8 cellular contexts compared by ENCODE assay signal in the genomic region with DNA sequence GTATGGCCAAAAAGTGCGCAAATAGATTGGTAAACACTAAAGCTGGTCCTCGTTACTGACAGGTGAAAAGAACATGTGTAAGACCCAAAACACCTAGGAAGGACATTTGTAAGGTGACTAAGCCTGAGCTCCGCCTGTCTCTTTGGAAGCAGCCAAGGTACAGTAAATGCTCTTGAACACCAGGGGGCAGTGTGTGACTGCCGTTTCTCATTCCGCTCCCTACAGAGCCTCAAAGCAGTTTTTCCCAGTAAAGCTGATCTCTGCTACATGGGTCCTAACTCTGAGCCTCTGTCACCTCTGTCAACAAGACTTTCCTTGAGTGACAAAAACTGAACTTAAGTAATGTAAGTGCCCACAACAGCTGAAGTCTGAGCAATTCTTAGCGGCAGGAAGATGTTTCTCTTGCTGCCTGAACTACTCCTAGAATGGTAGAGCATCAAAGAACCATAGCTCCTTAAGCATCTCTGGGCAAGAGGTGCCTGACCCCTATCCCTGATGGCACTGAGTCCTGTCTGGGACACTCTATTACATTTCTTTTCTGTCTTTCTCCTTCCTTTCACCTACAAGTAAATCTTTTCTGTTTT.
DNase-seq lines count a peak whose midpoint lies in the region; ATAC-seq, FAIRE-seq and TF ChIP-seq lines count a peak whose summit lies in the region.

No MANE protein-coding gene starts in this region.

- POLR2A ChIA-PET in CD8-positive, alpha-beta T cell (lab: Charles Lee), result interaction anchor here (1.0 kb wide), 1 partner anchor 10 kb away, joined by 3 read pairs; no protein-coding TSS in a partner anchor

- no peak overlapping the region for H3K27ac Mint-ChIP-seq in CD8-positive, alpha-beta T cell
- H3K27ac Mint-ChIP-seq in stimulated activated naive B cell treated with anti-CD40 and anti-IgM and Interleukin-4, amounts not matched to agents 10 μg/mL and 1 μg/mL and 100 μg/mL, for 72 hours, result no peak overlapping the region

- TF ChIP-seq CTCF in CD8-positive, alpha-beta T cell (IDR thresholded peaks at IDR 0.05), result peak; percentile 75

- no peaks in the 10 kb centered on the region for H3K36me3 Mint-ChIP-seq in CD8-positive, alpha-beta T cell
- no peaks in the 10 kb centered on the region for H3K36me3 Mint-ChIP-seq in stimulated activated naive B cell treated with anti-CD40 and anti-IgM and Interleukin-4, amounts not matched to agents 10 μg/mL and 1 μg/mL and 100 μg/mL, for 72 hours

- ATAC-seq in CD8-positive, alpha-beta T cell, result peak; percentile 75
- peak; percentile 72 for ATAC-seq in HG03196 (IDR thresholded peaks at IDR 0.05; ENCODE audit: unreplicated experiment)
- ATAC-seq in stimulated activated naive B cell treated with anti-CD40 and anti-IgM and Interleukin-4, amounts not matched to agents 10 μg/mL and 1 μg/mL and 100 μg/mL, for 72 hours (replicated peaks), result peak; percentile 78 to 79

- no peak overlapping the region for H3K4me3 ChIP-seq in CD8-positive, alpha-beta T cell (ENCODE audit: low read depth, low read length)

- H3K4me3 Mint-ChIP-seq in CD8-positive, alpha-beta T cell, result no peak overlapping the region
- no peak overlapping the region for H3K4me3 Mint-ChIP-seq in stimulated activated naive B cell treated with anti-CD40 and anti-IgM and Interleukin-4, amounts not matched to agents 10 μg/mL and 1 μg/mL and 100 μg/mL, for 72 hours

- H3K9me3 Mint-ChIP-seq in CD8-positive, alpha-beta T cell, result no peaks in the 10 kb centered on the region
- no peaks in the 10 kb centered on the region for H3K9me3 Mint-ChIP-seq in stimulated activated naive B cell treated with anti-CD40 and anti-IgM and Interleukin-4, amounts not matched to agents 10 μg/mL and 1 μg/mL and 100 μg/mL, for 72 hours

- no peaks in the 10 kb centered on the region for H3K36me3 ChIP-seq in CD8-positive, alpha-beta T cell (ENCODE audit: insufficient read depth, low read length)

- intact Hi-C loops in CD8-positive, alpha-beta T cell (cut with DNase I, micrococcal nuclease), result loop anchor here (5.0 to 10.0 kb wide), 3 partner anchors 996 to 1784 kb away; a partner anchor contains a TSS

- no peaks in the 10 kb centered on the region for H3K27me3 ChIP-seq in CD8-positive, alpha-beta T cell (ENCODE audit: insufficient read depth, low read length)

- peak; percentile 76 for FAIRE-seq in endometrium (lab: Jason Lieb, UNC)

- peak in 6 of 7 experiments; percentile 29 to 67 (median 40) for DNase-seq in CD8-positive, alpha-beta T cell
- DNase-seq in GM19240 (ENCODE audit: insufficient read length, low spot score) (peak; percentile 21), NCI-H510A (lab: John Stamatoyannopoulos, UW) (peak; percentile 2), midbrain (lab: John Stamatoyannopoulos, UW) (peak; percentile 86)
- DNase-seq in activated CD4-positive, alpha-beta T cell treated with anti-CD3 and anti-CD28 coated beads, Interleukin-2, amount 50 U/mL, for 4 hours, result peak; percentile 26 to 34
- DNase-seq in stimulated activated naive B cell treated with anti-CD40 and anti-IgM and Interleukin-4, amounts not matched to agents 10 μg/mL and 1 μg/mL and 100 μg/mL, for 72 hours, result peak; percentile 28

- CTCF ChIA-PET in CD8-positive, alpha-beta T cell (lab: Charles Lee), result interaction anchor here (0.6 to 3.8 kb wide), 28 partner anchors 10 to 1898 kb away, joined by 3 to 24 read pairs (median 4); no protein-coding TSS in a partner anchor

- peaks cover 4% of the 10 kb centered on the region for H3K4me1 ChIP-seq in CD8-positive, alpha-beta T cell (ENCODE audit: insufficient read depth, low read length)

- no peaks in the 10 kb centered on the region for H3K9me3 ChIP-seq in CD8-positive, alpha-beta T cell (ENCODE audit: low read length)

- peaks cover 23% of the 10 kb centered on the region for H3K27me3 Mint-ChIP-seq in CD8-positive, alpha-beta T cell (ENCODE audit: low read depth)
- H3K27me3 Mint-ChIP-seq in stimulated activated naive B cell treated with anti-CD40 and anti-IgM and Interleukin-4, amounts not matched to agents 10 μg/mL and 1 μg/mL and 100 μg/mL, for 72 hours, result peaks cover 11 to 16% of the 10 kb centered on the region in 2 donors

- peaks cover 10% of the 10 kb centered on the region for H3K4me1 Mint-ChIP-seq in CD8-positive, alpha-beta T cell (ENCODE audit: low read depth)
- peaks cover 21 to 37% of the 10 kb centered on the region in 2 donors for H3K4me1 Mint-ChIP-seq in stimulated activated naive B cell treated with anti-CD40 and anti-IgM and Interleukin-4, amounts not matched to agents 10 μg/mL and 1 μg/mL and 100 μg/mL, for 72 hours

- H3K27ac ChIP-seq in CD8-positive, alpha-beta T cell (ENCODE audit: low read depth, low read length), result no peak overlapping the region

Comparison
In these comparisons a context has a peak if more than half of its experiments do, and no peak if none do; other contexts are left out.
1. DNase-seq: peak in every context shown above with its lines; median percentile 86 in midbrain; 40 in CD8-positive, alpha-beta T cell; 30 in activated CD4-positive, alpha-beta T cell treated with anti-CD3 and anti-CD28 coated beads, Interleukin-2, amount 50 U/mL, for 4 hours; 28 in stimulated activated naive B cell treated with anti-CD40 and anti-IgM and Interleukin-4, amounts not matched to agents 10 μg/mL and 1 μg/mL and 100 μg/mL, for 72 hours; 21 in GM19240; 2 in NCI-H510A.